In genomic region chr17:47239663-47240374, GRCh38 we compare ENCODE assay signal across 2 cellular contexts.
TF ChIP-seq lines count a peak whose summit lies in the region.

No MANE protein-coding gene starts in this region.

TF ChIP-seq in liver, 16 proteins besides CTCF, POLR2A, EP300 and RAD21:
- no peak for TF ChIP-seq SP1 (IDR thresholded peaks at IDR 0.05)
- TF ChIP-seq YY1 (IDR thresholded peaks at IDR 0.05), result peak; percentile 19
- no peak for TF ChIP-seq ZBTB33 (IDR thresholded peaks at IDR 0.05)
- no peak for TF ChIP-seq JUND (IDR thresholded peaks at IDR 0.05)
- TF ChIP-seq ATF3 (IDR thresholded peaks at IDR 0.05), result no peak
- TF ChIP-seq FOXA1 (IDR thresholded peaks at IDR 0.05), result no peak
- TF ChIP-seq HNF4A (conservative IDR thresholded peaks at IDR 0.05), result no peak
- no peak for TF ChIP-seq REST (IDR thresholded peaks at IDR 0.05)
- TF ChIP-seq NR2F2 (IDR thresholded peaks at IDR 0.05), result peak; percentile 81
- peak; percentile 32 for TF ChIP-seq MAX (IDR thresholded peaks at IDR 0.05)
- peak in 1 of 2 donors; percentile 6 for TF ChIP-seq RXRA (IDR thresholded peaks at IDR 0.05)

TF ChIP-seq in HepG2, 621 proteins besides CTCF, POLR2A, EP300 and RAD21:
- TF ChIP-seq ZNF704 (CRISPR knock-in tag; IDR thresholded peaks at IDR 0.05; ENCODE audit: borderline replicate concordance), result no peak
- no peak for TF ChIP-seq FUBP1 (CRISPR knock-in tag; IDR thresholded peaks at IDR 0.05; ENCODE audit: borderline replicate concordance)
- TF ChIP-seq SRF (IDR thresholded peaks at IDR 0.05; ENCODE audit: low read depth, low read length), result no peak
- no peak for TF ChIP-seq ZSCAN5A (CRISPR knock-in tag; IDR thresholded peaks at IDR 0.05; ENCODE audit: borderline replicate concordance)
- TF ChIP-seq MTF2 (CRISPR knock-in tag; IDR thresholded peaks at IDR 0.05; ENCODE audit: borderline replicate concordance), result no peak
- TF ChIP-seq LRRFIP1 (CRISPR knock-in tag; conservative IDR thresholded peaks at IDR 0.05), result no peak
- no peak for TF ChIP-seq SRY (CRISPR knock-in tag; IDR thresholded peaks at IDR 0.05)
- TF ChIP-seq MXD3 (CRISPR knock-in tag; IDR thresholded peaks at IDR 0.05), result no peak
- no peak for TF ChIP-seq HOXA3 (CRISPR knock-in tag; IDR thresholded peaks at IDR 0.05)
